In the genomic region with DNA sequence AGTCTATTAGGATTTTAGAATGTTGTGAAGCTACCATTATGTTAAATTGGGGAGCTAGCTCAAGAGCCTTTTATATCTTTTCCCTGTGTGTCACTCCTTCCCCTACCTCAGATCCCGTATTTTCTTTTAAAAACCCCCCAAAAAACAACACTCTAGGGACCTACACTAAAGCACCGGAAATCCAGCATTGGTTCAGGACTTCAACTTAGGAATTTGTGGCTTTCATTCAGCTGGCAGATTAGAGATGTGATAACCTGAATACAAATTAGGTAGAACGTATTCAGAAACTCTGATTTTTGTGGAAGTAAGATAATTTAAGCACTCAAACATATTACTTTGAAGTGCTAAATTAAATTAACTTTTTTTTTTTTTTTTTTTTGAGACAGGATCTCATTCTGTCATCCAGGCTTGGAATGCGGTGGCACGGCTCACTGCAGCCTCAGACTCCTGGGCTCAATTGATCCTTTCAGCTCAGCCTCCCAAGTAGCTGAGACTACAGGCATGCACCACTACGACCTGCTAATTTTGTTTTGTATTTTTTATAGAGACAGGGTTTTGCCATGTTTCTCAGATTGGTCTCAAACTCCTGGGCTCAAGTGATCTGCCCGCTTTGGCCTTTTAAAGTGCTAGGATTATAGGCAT, we compare ENCODE assay signal across 18 cellular contexts. TPM values are rescaled to one million over a fixed set of nuclear protein-coding genes. Genes with fewer than 3 reads are reported as not detected.
DNase-seq lines count a peak whose midpoint lies in the region; FAIRE-seq and TF ChIP-seq lines count a peak whose summit lies in the region.
"Had no signal": no experiment of that assay in that cellular context is flagged by ENCODE, and none has a peak within 500 bp of the region (broad histone marks: within the 10 kb centered on the region; RNA-seq: fewer than 3 reads in every experiment).

No MANE protein-coding gene starts in this region.

- peaks cover 3% of the 10 kb centered on the region for H3K79me1 ChIP-seq in mesendoderm (ENCODE audit: low read length)

- H3K4ac ChIP-seq in mesendoderm (ENCODE audit: low read depth, low read length): no peak overlapping the region

- H2AK5ac ChIP-seq in mesendoderm (ENCODE audit: low read length): no peak overlapping the region

- intact Hi-C loops in A673 (cut with micrococcal nuclease; ENCODE audit: unreplicated experiment): no loop called here

- H3K4me2 ChIP-seq in OCI-LY3 (ENCODE audit: low read length) (peak overlapping the region; percentile 20; the same call in 1 of the 2 replicates), mesendoderm (ENCODE audit: low read length) (no peak overlapping the region)
- H3K4me2 ChIP-seq: BLaER1 treated with 17β-estradiol and CSF1 and Interleukin-3, amounts not matched to agents 10 nM and 100 nM had no signal

- H3K9me3 ChIP-seq in A673 (ENCODE audit: low read depth, low read length, poor library complexity, severe bottlenecking): no peaks in the 10 kb centered on the region
- no peaks in the 10 kb centered on the region for H3K9me3 ChIP-seq in OCI-LY3 (ENCODE audit: insufficient read depth, low read length)
- H3K9me3 ChIP-seq in small intestine (ENCODE audit: control insufficient read depth, low read depth): no peaks in the 10 kb centered on the region
- H3K9me3 ChIP-seq: BLaER1 treated with 17β-estradiol and CSF1 and Interleukin-3, amounts not matched to agents 10 nM and 100 nM; MG63; Peyer's patch had no signal

- H3K56ac ChIP-seq in mesendoderm (ENCODE audit: low read length): no peak overlapping the region

- H3K36me3 ChIP-seq in A673 (ENCODE audit: insufficient read depth, low read length, poor library complexity, severe bottlenecking) (no peaks in the 10 kb centered on the region), OCI-LY3 (replicated peaks; ENCODE audit: low read depth, low read length) (no peaks in the 10 kb centered on the region), mesendoderm (ENCODE audit: control insufficient read depth, insufficient read depth, low read length) (no peaks in the 10 kb centered on the region), small intestine (ENCODE audit: control insufficient read depth in 2 of 2, insufficient read depth in 2 of 2, low read length in 2 of 2) (no peaks in the 10 kb centered on the region)
- H3K36me3 ChIP-seq: BLaER1 treated with 17β-estradiol and CSF1 and Interleukin-3, amounts not matched to agents 10 nM and 100 nM; MG63; Peyer's patch had no signal

- H2BK5ac ChIP-seq in mesendoderm (ENCODE audit: low read length): no peak overlapping the region

- CTCF ChIA-PET in A673 (lab: Charles Lee): no interaction called here

- H4K8ac ChIP-seq in mesendoderm (ENCODE audit: low read depth, low read length): no peak overlapping the region

- no peak overlapping the region for H2AFZ ChIP-seq in OCI-LY3 (ENCODE audit: low read depth, low read length)

- H3K18ac ChIP-seq in mesendoderm (ENCODE audit: low read length): no peak overlapping the region

- no peak overlapping the region for H3K4me3 ChIP-seq in A673 (ENCODE audit: low read depth, low read length, poor library complexity, severe bottlenecking)
- no peak overlapping the region for H3K4me3 ChIP-seq in OCI-LY3 (ENCODE audit: low read length)
- H3K4me3 ChIP-seq in mesendoderm (ENCODE audit: low read length): no peak overlapping the region
- no peak overlapping the region for H3K4me3 ChIP-seq in small intestine (ENCODE audit: low read depth in 1 of 2, low read length in 2 of 2)
- H3K4me3 ChIP-seq: BLaER1 treated with 17β-estradiol and CSF1 and Interleukin-3, amounts not matched to agents 10 nM and 100 nM; MG63; Peyer's patch had no signal

- H4K20me1 ChIP-seq in OCI-LY3 (ENCODE audit: insufficient read depth, low read length): peaks cover 27% of the 10 kb centered on the region

- H2BK15ac ChIP-seq in mesendoderm (replicated peaks; ENCODE audit: low read depth): no peak overlapping the region

- no peak overlapping the region for H4K5ac ChIP-seq in mesendoderm (ENCODE audit: low read length)

- POLR2A ChIA-PET in A673 (lab: Charles Lee; ENCODE audit: low non-redundant PET): no interaction called here

- H3K27me3 ChIP-seq in A673 (replicated peaks; ENCODE audit: insufficient read depth, low read depth, low read length, poor library complexity) (peaks cover 95% of the 10 kb centered on the region), OCI-LY3 (ENCODE audit: low read depth, low read length) (no peaks in the 10 kb centered on the region), mesendoderm (ENCODE audit: insufficient read depth, low read length, poor library complexity) (no peaks in the 10 kb centered on the region), small intestine (ENCODE audit: control insufficient read depth in 2 of 2, insufficient read depth in 2 of 2, low read length in 2 of 2) (no peaks in the 10 kb centered on the region)
- H3K27me3 ChIP-seq: MG63, Peyer's patch had no signal

- H3K9ac ChIP-seq in OCI-LY3 (ENCODE audit: low read length) (no peak overlapping the region), mesendoderm (ENCODE audit: low read length) (no peak overlapping the region)
- H3K9ac ChIP-seq: BLaER1 treated with 17β-estradiol and CSF1 and Interleukin-3, amounts not matched to agents 10 nM and 100 nM had no signal

- no TSS peak for BruUV-seq in A673 (replicated peaks; lab: Mats Ljungman, UMichigan)

- no peak for FAIRE-seq in small intestine (lab: Jason Lieb, UNC)

- H3K4me1 ChIP-seq in A673 (ENCODE audit: insufficient read depth, low read length, poor library complexity, severe bottlenecking) (peaks cover 6% of the 10 kb centered on the region), OCI-LY3 (ENCODE audit: low read length) (peaks cover 23% of the 10 kb centered on the region), mesendoderm (ENCODE audit: control insufficient read depth, low read depth, low read length) (no peaks in the 10 kb centered on the region), small intestine (ENCODE audit: control insufficient read depth in 2 of 2, insufficient read depth in 1 of 2, low read depth in 1 of 2, low read length in 1 of 2) (peaks cover 0 to 2% of the 10 kb centered on the region in 2 donors)

- H3K23ac ChIP-seq in mesendoderm (ENCODE audit: low read length): no peak overlapping the region

- H3K79me2 ChIP-seq in OCI-LY3 (ENCODE audit: low read length) (peaks cover 79% of the 10 kb centered on the region), mesendoderm (ENCODE audit: control insufficient read depth, insufficient read depth, low read length) (no peaks in the 10 kb centered on the region)

- no peak for TF ChIP-seq CTCF in A673 (conservative IDR thresholded peaks at IDR 0.05; ENCODE audit: low read depth, low read length)
- TF ChIP-seq CTCF in OCI-LY3 (IDR thresholded peaks at IDR 0.05; ENCODE audit: low read depth, low read length): no peak

- DNase-seq in A673 (ENCODE audit: low spot score) (peak; percentile 50), dermis blood vessel endothelial cell (peak; percentile 32), mesendoderm (peak; percentile 46), NOMO-1 (lab: John Stamatoyannopoulos, UW; ENCODE audit: unreplicated experiment in 2 of 2) (no peak), small intestine (no peak), SK-N-DZ (ENCODE audit: low spot score) (no peak)
- DNase-seq in activated naive CD4-positive, alpha-beta T cell treated with Interleukin-2 at 50 U/mL for 16 hours: no peak
- DNase-seq: CD8-positive, alpha-beta memory T cell; DND-41; MG63; NCI-H1092; NCI-H2081 treated with DMSO at 0.1 percent for 48 hours; NCI-H510A treated with DMSO at 0.1 percent for 48 hours; NCI-H82; Peyer's patch; SHP77 had no signal

- no peak overlapping the region for H3K27ac ChIP-seq in A673 (ENCODE audit: low read depth, low read length, poor library complexity, severe bottlenecking)
- no peak overlapping the region for H3K27ac ChIP-seq in OCI-LY3 (ENCODE audit: low read length)
- H3K27ac ChIP-seq in mesendoderm (ENCODE audit: low read depth, low read length): no peak overlapping the region
- H3K27ac ChIP-seq in small intestine (ENCODE audit: low read depth in 1 of 2, low read length in 1 of 2): no peak overlapping the region
- H3K27ac ChIP-seq: BLaER1 treated with 17β-estradiol and CSF1 and Interleukin-3, amounts not matched to agents 10 nM and 100 nM; Peyer's patch had no signal

- no CpG with 5 or more reads among the region's 7 CpGs for WGBS in mesendoderm (ENCODE audit: extremely low coverage, insufficient coverage, low lambda C conversion rate)
- 75 to 93% (median 83%) methylated on average over 7 of the region's 7 CpGs for WGBS in small intestine, 3 donors

- H2BK120ac ChIP-seq in mesendoderm (ENCODE audit: low read depth, low read length): no peak overlapping the region

RNA-seq across cellular contexts. Expression of gene TBC1D12, which starts 6.8 kb away (rescaled TPM):
- 1.6 TPM in 2 replicates for total RNA-seq in A673 (2021)
- 20.5 and 28.4 TPM in 2 replicates for total RNA-seq in dermis blood vessel endothelial cell
- polyA plus RNA-seq in mesendoderm (2013, experiment 1 of 2): 2.5 TPM
- 2.0 TPM for polyA plus RNA-seq in mesendoderm (2013, experiment 2 of 2)
- 10 to 100 TPM in 1 of 3 donors, 1 to 10 TPM in 2; 6.4 to 17.7 (median 8.9) TPM for polyA plus RNA-seq in small intestine
- 6.5 and 11.9 TPM in 2 replicates for polyA plus RNA-seq in SK-N-DZ (2014; cell fraction: cytosol; rRNA removed)
- polyA plus RNA-seq in SK-N-DZ (2014; cell fraction: nucleus; rRNA removed): 6.7 and 7.5 TPM in 2 replicates
- polyA plus RNA-seq: CD8-positive, alpha-beta memory T cell had no signal

RNA-seq across cellular contexts. Expression of gene NOC3L, which starts 46.4 kb away (rescaled TPM):
- total RNA-seq in A673 (2021) (36.8 and 48.6 TPM in 2 replicates), dermis blood vessel endothelial cell (30.8 and 32.9 TPM in 2 replicates)
- polyA plus RNA-seq in mesendoderm (2013, experiment 1 of 2): 26.4 TPM
- 27.3 TPM for polyA plus RNA-seq in mesendoderm (2013, experiment 2 of 2)
- 1 to 10 TPM; 1.4 to 8.4 (median 2.7) TPM for polyA plus RNA-seq in small intestine
- 27.8 and 35.5 TPM in 2 replicates for polyA plus RNA-seq in SK-N-DZ (2014; cell fraction: cytosol; rRNA removed)
- polyA plus RNA-seq in SK-N-DZ (2014; cell fraction: nucleus; rRNA removed): 47.4 and 50.0 TPM in 2 replicates

Comparison
In these comparisons a context has a peak if more than half of its experiments do, and no peak if none do; other contexts are left out.
1. DNase-seq: peak in A673 (single experiment), dermis blood vessel endothelial cell (single experiment) and mesendoderm (single experiment); none in NOMO-1 (0 of 2), small intestine (single experiment), activated naive CD4-positive, alpha-beta T cell treated with Interleukin-2 at 50 U/mL for 16 hours (single experiment) and SK-N-DZ (single experiment).